In genomic region chr22:23763579-23764331, GRCh38 we compare ENCODE assay signal across 1 cellular context.
TF ChIP-seq lines count a peak whose summit lies in the region.

No MANE protein-coding gene starts in this region.

TF ChIP-seq in GM12878, 131 proteins besides CTCF, POLR2A, EP300 and RAD21:
- TF ChIP-seq JUND (IDR thresholded peaks at IDR 0.05; ENCODE audit: low read depth, low read length), result no peak
- TF ChIP-seq, protein P1, sequence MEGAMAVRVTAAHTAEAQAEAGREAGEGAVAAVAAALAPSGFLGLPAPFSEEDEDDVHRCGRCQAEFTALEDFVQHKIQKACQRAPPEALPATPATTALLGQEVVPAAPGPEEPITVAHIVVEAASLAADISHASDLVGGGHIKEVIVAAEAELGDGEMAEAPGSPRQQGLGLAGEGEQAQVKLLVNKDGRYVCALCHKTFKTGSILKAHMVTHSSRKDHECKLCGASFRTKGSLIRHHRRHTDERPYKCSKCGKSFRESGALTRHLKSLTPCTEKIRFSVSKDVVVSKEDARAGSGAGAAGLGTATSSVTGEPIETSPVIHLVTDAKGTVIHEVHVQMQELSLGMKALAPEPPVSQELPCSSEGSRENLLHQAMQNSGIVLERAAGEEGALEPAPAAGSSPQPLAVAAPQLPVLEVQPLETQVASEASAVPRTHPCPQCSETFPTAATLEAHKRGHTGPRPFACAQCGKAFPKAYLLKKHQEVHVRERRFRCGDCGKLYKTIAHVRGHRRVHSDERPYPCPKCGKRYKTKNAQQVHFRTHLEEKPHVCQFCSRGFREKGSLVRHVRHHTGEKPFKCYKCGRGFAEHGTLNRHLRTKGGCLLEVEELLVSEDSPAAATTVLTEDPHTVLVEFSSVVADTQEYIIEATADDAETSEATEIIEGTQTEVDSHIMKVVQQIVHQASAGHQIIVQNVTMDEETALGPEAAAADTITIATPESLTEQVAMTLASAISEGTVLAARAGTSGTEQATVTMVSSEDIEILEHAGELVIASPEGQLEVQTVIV (IDR thresholded peaks at IDR 0.05; ENCODE audit: borderline replicate concordance, partially characterized antibody), result no peak
- TF ChIP-seq PKNOX1 (IDR thresholded peaks at IDR 0.05), result no peak
- 0 out of 2 replicates have a peak, but pooled peaks have one; percentile 35 for TF ChIP-seq NR2F1 (conservative IDR thresholded peaks at IDR 0.05)
- 0 out of 2 replicates have a peak, but pooled peaks have one; percentile 10 for TF ChIP-seq IKZF1 (conservative IDR thresholded peaks at IDR 0.05)
- no peak for TF ChIP-seq CHD2 (IDR thresholded peaks at IDR 0.05; ENCODE audit: borderline replicate concordance, low read depth, low read length)
